ENCODE assay signal across 23 cellular contexts in the genomic region with DNA sequence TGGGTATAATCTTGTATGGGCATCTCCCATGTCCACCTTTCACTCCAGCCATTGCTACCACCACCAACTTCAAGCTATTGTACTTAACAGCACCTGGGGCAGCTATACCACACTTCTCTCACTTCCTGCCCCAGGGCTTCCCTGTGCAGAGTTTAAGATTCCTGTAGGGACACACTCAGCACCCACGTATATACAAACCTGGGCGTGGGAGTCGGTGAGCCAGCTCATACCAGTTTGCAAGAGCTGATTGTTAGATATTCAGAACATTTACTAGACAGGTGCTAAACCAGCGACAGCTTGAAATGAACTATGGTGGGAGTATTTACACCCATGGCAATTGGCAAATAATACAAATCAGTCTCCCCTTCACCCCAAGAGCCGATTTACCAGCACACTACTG.
"Had no signal": no experiment of that assay in that cellular context is flagged by ENCODE, and none has a peak within 500 bp of the region (broad histone marks: within the 10 kb centered on the region; RNA-seq: fewer than 3 reads in every experiment).

No MANE protein-coding gene starts in this region.

- H3K4me3 ChIP-seq: PC-9, Peyer's patch, SJCRH30 had no signal

- H3K4me2 ChIP-seq: PC-9 had no signal

- DNase-seq: KBM-7, MV-4-11, NCI-H1048, NCI-H1105, NCI-H1417, NCI-H1436 treated with DMSO at 0.1 percent for 48 hours, NCI-H1694, NCI-H187 treated with DMSO at 0.1 percent for 48 hours, NCI-H2081, NCI-H2171, NCI-H226, NCI-H446, NCI-H510A, NCI-H524 treated with DMSO at 0.1 percent for 48 hours, NCI-H69, NCI-H774, OCI-M1, Peyer's patch, SHP77 treated with DMSO at 0.1 percent for 48 hours, SJCRH30 had no signal

- H2AFZ ChIP-seq: PC-9 had no signal

- H3K27me3 ChIP-seq: Peyer's patch had no signal

- ATAC-seq: Right ventricle myocardium inferior, SK-N-SH treated with all-trans-retinoic acid at 6 μM for 48 hours had no signal

- H3K27ac ChIP-seq: PC-9, Peyer's patch, SJCRH30 had no signal

- H3K4me1 ChIP-seq: Peyer's patch, SJCRH30 had no signal

- H3K9me3 ChIP-seq: Peyer's patch, SJCRH30 had no signal

- H3K36me3 ChIP-seq: Peyer's patch, SJCRH30 had no signal
